In the genomic region with DNA sequence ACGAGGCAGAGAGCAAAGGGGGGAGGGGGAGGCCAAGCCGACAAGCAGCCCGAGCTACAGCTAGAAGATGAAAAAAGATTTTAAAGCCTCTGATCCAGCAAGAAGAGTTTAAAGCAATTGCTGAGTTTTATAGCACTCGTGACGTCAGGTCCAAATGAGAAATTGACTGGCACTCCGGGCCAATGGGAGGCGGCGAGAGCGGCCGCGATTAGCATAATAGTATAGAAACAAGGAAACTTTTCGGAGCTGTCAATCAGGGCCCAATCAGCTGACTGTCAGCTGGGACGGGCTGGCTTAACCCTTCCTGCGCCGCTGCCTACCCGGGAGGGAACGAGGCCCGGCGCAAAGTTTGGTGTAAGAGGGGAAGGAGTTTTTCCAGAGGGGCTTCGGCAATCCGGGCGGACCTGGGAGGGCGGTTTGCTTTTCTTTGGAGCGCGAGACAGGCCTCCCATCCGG, we compare ENCODE assay signal across 8 cellular contexts. TPM values are rescaled to one million over a fixed set of nuclear protein-coding genes. Genes with fewer than 3 reads are reported as not detected.
DNase-seq lines count a peak whose midpoint lies in the region; ATAC-seq and TF ChIP-seq lines count a peak whose summit lies in the region.

A gene (minus strand): TSS at position 102 of the 456 bp plus-strand sequence. CDS start 835 bp downstream, outside the sequence.

- no peaks in the 10 kb centered on the region for H3K9me3 Mint-ChIP-seq in naive B cell

- ATAC-seq in RWPE2 (ENCODE audit: low read depth) (peak; percentile 70), naive B cell (ENCODE audit: low read depth in 2 of 2) (peak; percentile 82 to 84), GM21717 (IDR thresholded peaks at IDR 0.05; ENCODE audit: unreplicated experiment) (no peak)

- H3K4me1 Mint-ChIP-seq in naive B cell: peaks cover 22 to 31% (median 29%) of the 10 kb centered on the region in 3 donors

- DNase-seq in DMS153 treated with DMSO at 0.1 percent for 48 hours (lab: John Stamatoyannopoulos, UW; ENCODE audit: unreplicated experiment) (peak; percentile 93), HuH-7 (ENCODE audit: low spot score) (peak; percentile 99), RWPE2 (ENCODE audit: low spot score) (peak; percentile 89), activated gamma-delta T cell treated with Interleukin-2 at 50 U/mL for 16 hours (peak; percentile 70), fibroblast of pulmonary artery (ENCODE audit: low read depth) (peak; percentile 67), naive B cell (peak; percentile 79)
- peak; percentile 58 to 62 for DNase-seq in stimulated activated CD8-positive, alpha-beta memory T cell treated with anti-CD3 and anti-CD28 coated beads, Interleukin-7, amount 100 ng/mL, for 1 hour (ENCODE audit: low read depth in 2 of 2)

- peaks cover 4% of the 10 kb centered on the region for H3K4me1 ChIP-seq in RWPE2 (ENCODE audit: insufficient read depth, poor library complexity, severe bottlenecking)

- H3K36me3 ChIP-seq in RWPE2 (ENCODE audit: low read depth): no peaks in the 10 kb centered on the region

- TF ChIP-seq CTCF in RWPE2 (IDR thresholded peaks at IDR 0.05; ENCODE audit: poor library complexity, severe bottlenecking) (no peak), fibroblast of pulmonary artery (IDR thresholded peaks at IDR 0.05; ENCODE audit: low read length, missing control alignments) (no peak)

- no peaks in the 10 kb centered on the region for H3K36me3 Mint-ChIP-seq in naive B cell

- peak within 1 kb of the TSS; percentile 47 to 94 (median 86) for H3K27ac Mint-ChIP-seq in naive B cell

- H3K9me3 ChIP-seq in RWPE2 (ENCODE audit: severe bottlenecking): no peaks in the 10 kb centered on the region

- H3K4me3 Mint-ChIP-seq in naive B cell: peak within 1 kb of the TSS; percentile 89 to 100 (median 95)

- peak within 1 kb of the TSS; percentile 15 for H3K27ac ChIP-seq in RWPE2 (ENCODE audit: poor library complexity, severe bottlenecking)

- H3K4me3 ChIP-seq in RWPE2 (ENCODE audit: severe bottlenecking): peak within 1 kb of the TSS; percentile 47
- peak within 1 kb of the TSS; percentile 45 for H3K4me3 ChIP-seq in fibroblast of pulmonary artery (replicated peaks; ENCODE audit: low read depth, low read length)

- peaks cover 5% of the 10 kb centered on the region for H3K27me3 ChIP-seq in RWPE2 (ENCODE audit: insufficient read depth, poor library complexity, severe bottlenecking)

- H3K27me3 Mint-ChIP-seq in naive B cell: peaks cover 46 to 73% (median 68%) of the 10 kb centered on the region in 3 donors

RNA-seq across cellular contexts. Expression of the gene that starts here (rescaled TPM):
- polyA plus RNA-seq in naive B cell (ENCODE audit: low read depth in 6 of 6): under 1 TPM in 1 of 6 donors, not detected in 5; 0.11 TPM

Comparison
In these comparisons a context has a peak if more than half of its experiments do, and no peak if none do; other contexts are left out.
1. Peak in DNase-seq and ATAC-seq in naive B cell; RNA of the gene not detected or under 1 TPM.